Comparison of ENCODE assay signal across 8 cellular contexts in the genomic region with DNA sequence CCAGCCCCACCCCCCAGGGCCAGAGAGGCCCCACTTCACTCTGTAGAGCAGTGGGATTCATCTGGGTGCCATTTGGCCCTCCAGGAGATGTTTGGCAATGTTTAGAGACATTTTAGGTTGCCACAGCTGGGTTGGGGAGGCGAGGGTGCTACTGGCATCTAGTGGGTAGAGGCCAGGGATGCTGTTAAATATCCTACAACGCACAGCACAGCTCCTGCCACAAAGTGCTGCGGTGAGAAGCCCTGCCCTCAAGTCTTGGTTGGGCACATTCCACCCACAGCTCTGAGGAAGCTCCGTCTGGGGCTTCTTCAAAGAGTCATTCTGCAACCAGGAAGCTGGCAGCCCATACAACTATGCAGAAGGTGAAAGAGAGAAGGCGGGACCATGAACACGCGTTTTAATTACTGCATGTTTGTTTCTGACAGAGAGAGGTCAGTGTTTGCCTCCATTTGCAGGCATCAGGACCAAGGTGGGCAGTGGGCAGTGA. TPM values are rescaled to one million over a fixed set of nuclear protein-coding genes. Genes with fewer than 3 reads are reported as not detected.
DNase-seq lines count a peak whose midpoint lies in the region; ATAC-seq and TF ChIP-seq lines count a peak whose summit lies in the region.

No MANE protein-coding gene starts in this region.

- H3K4me3 Mint-ChIP-seq in Caco-2 (ENCODE audit: unreplicated experiment), result no peak overlapping the region

- no TSS peak for BruUV-seq in Caco-2 (replicated peaks; lab: Mats Ljungman, UMichigan)

- no peaks in the 10 kb centered on the region for H3K27me3 Mint-ChIP-seq in Caco-2 (ENCODE audit: insufficient read depth, unreplicated experiment)

- no peaks in the 10 kb centered on the region for H3K36me3 ChIP-seq in Caco-2 (ENCODE audit: control insufficient read depth, insufficient read depth, low read length)

- no peaks in the 10 kb centered on the region for H3K9me3 Mint-ChIP-seq in Caco-2 (ENCODE audit: unreplicated experiment)

- POLR2A ChIA-PET in HEK293T (lab: Yijun Ruan, JAX) (no interaction called here), Caco-2 (lab: Charles Lee) (no interaction called here)

- CTCF ChIA-PET in HEK293T (lab: Yijun Ruan, JAX), result no interaction called here
- CTCF ChIA-PET in Caco-2 (lab: Charles Lee), result no interaction called here

- no peak overlapping the region for H3K4me3 ChIP-seq in Caco-2 (ENCODE audit: low read depth, low read length)

- no peaks in the 10 kb centered on the region for H3K36me3 Mint-ChIP-seq in Caco-2 (ENCODE audit: insufficient read depth, unreplicated experiment)

- H3K9me3 ChIP-seq in Caco-2, result no peaks in the 10 kb centered on the region

- no peaks in the 10 kb centered on the region for H3K27me3 ChIP-seq in Caco-2 (replicated peaks; ENCODE audit: control insufficient read depth, insufficient read depth, low read length)

- H3K4me1 ChIP-seq in Caco-2, result no peaks in the 10 kb centered on the region

- no peak overlapping the region for H3K27ac Mint-ChIP-seq in Caco-2 (ENCODE audit: unreplicated experiment)

- intact Hi-C loops in Caco-2 (cut with micrococcal nuclease; ENCODE audit: unreplicated experiment), result loop anchor here (10.0 kb wide), 1 partner anchor 118 kb away; the partner anchor contains the start of gene TMSB4X

- no peaks in the 10 kb centered on the region for H3K4me1 Mint-ChIP-seq in Caco-2 (ENCODE audit: low read depth, unreplicated experiment)

- peak; percentile 50 for DNase-seq in effector CD8-positive, alpha-beta T cell (lab: John Stamatoyannopoulos, UW)
- DNase-seq in stimulated activated CD8-positive, alpha-beta memory T cell treated with anti-CD3 and anti-CD28 coated beads, Interleukin-15, amount 100 ng/mL, for 48 hours (ENCODE audit: low read depth in 2 of 2), result peak; percentile 68 to 73
- DNase-seq in HEK293T (ENCODE audit: extremely low spot score) (no peak), Caco-2 (no peak), foreskin melanocyte (no peak)

- no peak for TF ChIP-seq CTCF in Caco-2 (IDR thresholded peaks at IDR 0.05; ENCODE audit: insufficient read depth in 1 of 2, low read depth in 1 of 2, low read length in 1 of 2, severe bottlenecking in 1 of 2, unreplicated experiment in 1 of 2)

- ATAC-seq in GM18873 (IDR thresholded peaks at IDR 0.05; ENCODE audit: low FRiP score, unreplicated experiment) (peak; percentile 62), HG03095 (IDR thresholded peaks at IDR 0.05; ENCODE audit: unreplicated experiment) (peak; percentile 55)
- peak; percentile 62 to 64 for ATAC-seq in activated CD4-positive, CD25-positive, alpha-beta regulatory T cell treated with anti-CD3 and anti-CD28 coated beads, Interleukin-2, amount 50 U/mL, for 24 hours

TF ChIP-seq in HEK293T, 16 proteins besides CTCF, POLR2A, EP300 and RAD21:
- TF ChIP-seq ZNF384 (IDR thresholded peaks at IDR 0.05) (no peak), LEF1 (IDR thresholded peaks at IDR 0.05; ENCODE audit: borderline replicate concordance) (no peak), NFRKB (IDR thresholded peaks at IDR 0.05) (no peak), TARDBP (IDR thresholded peaks at IDR 0.05) (no peak), BHLHE40 (IDR thresholded peaks at IDR 0.05; ENCODE audit: borderline replicate concordance) (no peak), SP1 (IDR thresholded peaks at IDR 0.05) (no peak), PKNOX1 (IDR thresholded peaks at IDR 0.05) (no peak), SUZ12 (IDR thresholded peaks at IDR 0.05) (no peak), FOXM1 (IDR thresholded peaks at IDR 0.05; ENCODE audit: borderline replicate concordance) (no peak), L3MBTL2 (conservative IDR thresholded peaks at IDR 0.05) (no peak), HDGF (IDR thresholded peaks at IDR 0.05; ENCODE audit: borderline replicate concordance) (no peak), ELF4 (IDR thresholded peaks at IDR 0.05) (no peak), FOXK2 (IDR thresholded peaks at IDR 0.05) (no peak), CTBP1 (IDR thresholded peaks at IDR 0.05; ENCODE audit: borderline replicate concordance) (no peak), ARNT (IDR thresholded peaks at IDR 0.05) (no peak), FOXA1 (IDR thresholded peaks at IDR 0.05) (no peak)

RNA-seq across cellular contexts. Expression of gene FAM9C, which starts 48.1 kb away (rescaled TPM):
- total RNA-seq in Caco-2 (2022), result not detected in 2 replicates

Comparison
In these comparisons a context has a peak if more than half of its experiments do, and no peak if none do; other contexts are left out.
1. DNase-seq: peak in effector CD8-positive, alpha-beta T cell (single experiment) and stimulated activated CD8-positive, alpha-beta memory T cell treated with anti-CD3 and anti-CD28 coated beads, Interleukin-15, amount 100 ng/mL, for 48 hours (2 of 2); none in HEK293T (single experiment), Caco-2 (0 of 2) and foreskin melanocyte (single experiment).
2. Peak in every context shown above with its lines, with median percentiles within 50 percentile points of each other: ATAC-seq.